24 cellular contexts compared by ENCODE assay signal in genomic region chr6:43910149-43910637, GRCh38.
"Had no signal": no experiment of that assay in that cellular context is flagged by ENCODE, and none has a peak within 500 bp of the region (broad histone marks: within the 10 kb centered on the region; RNA-seq: fewer than 3 reads in every experiment).

No MANE protein-coding gene starts in this region.

- H3K36me3 ChIP-seq: sigmoid colon, stomach, suprapubic skin, tibial nerve, uterus had no signal

- H3K4me1 ChIP-seq: sigmoid colon, tibial nerve, uterus had no signal

- H3K4me3 ChIP-seq: body of pancreas, hepatocyte, lung, sigmoid colon, smooth muscle cell, stomach, suprapubic skin, tibial nerve, uterus had no signal

- H3K27ac Mint-ChIP-seq: activated naive CD8-positive, alpha-beta T cell treated with anti-CD3 and anti-CD28 coated beads, Interleukin-2, amount 50 U/mL, for 24 hours; immature natural killer cell; naive thymus-derived CD8-positive, alpha-beta T cell; stimulated activated memory B cell treated with anti-CD40 and anti-IgM and Interleukin-4, amounts not matched to agents 10 μg/mL and 1 μg/mL and 100 μg/mL, for 72 hours; WTC11 had no signal

- H3K36me3 Mint-ChIP-seq: immature natural killer cell; naive thymus-derived CD8-positive, alpha-beta T cell; stimulated activated memory B cell treated with anti-CD40 and anti-IgM and Interleukin-4, amounts not matched to agents 10 μg/mL and 1 μg/mL and 100 μg/mL, for 72 hours; WTC11 had no signal

- H3K9me3 Mint-ChIP-seq: activated naive CD8-positive, alpha-beta T cell treated with anti-CD3 and anti-CD28 coated beads, Interleukin-2, amount 50 U/mL, for 24 hours; immature natural killer cell; naive thymus-derived CD8-positive, alpha-beta T cell; stimulated activated memory B cell treated with anti-CD40 and anti-IgM and Interleukin-4, amounts not matched to agents 10 μg/mL and 1 μg/mL and 100 μg/mL, for 72 hours; WTC11 had no signal

- H3K9me3 ChIP-seq: body of pancreas, sigmoid colon, stomach, suprapubic skin, tibial nerve, uterus had no signal

- H3K4me1 Mint-ChIP-seq: activated naive CD8-positive, alpha-beta T cell treated with anti-CD3 and anti-CD28 coated beads, Interleukin-2, amount 50 U/mL, for 24 hours; immature natural killer cell; stimulated activated memory B cell treated with anti-CD40 and anti-IgM and Interleukin-4, amounts not matched to agents 10 μg/mL and 1 μg/mL and 100 μg/mL, for 72 hours had no signal

- H3K27me3 ChIP-seq: body of pancreas, hepatocyte, sigmoid colon, tibial nerve, uterus had no signal

- FAIRE-seq: TTC549 had no signal

- DNase-seq: activated CD4-positive, alpha-beta T cell treated with anti-CD3 and anti-CD28 coated beads, Interleukin-2, amount 50 U/mL, for 4 hours; activated effector memory CD4-positive, alpha-beta T cell treated with anti-CD3 and anti-CD28 coated beads, Interleukin-2, amount 50 U/mL, for 16 hours; activated naive CD4-positive, alpha-beta T cell treated with anti-CD3 and anti-CD28 coated beads, Interleukin-2, amount 50 U/mL, for 16 hours; activated naive CD8-positive, alpha-beta T cell treated with anti-CD3 and anti-CD28 coated beads, Interleukin-2, amount 50 U/mL, for 24 hours; activated T-cell treated with anti-CD3 and anti-CD28 coated beads, Interleukin-2, amount 50 U/mL, for 48 hours; body of pancreas; central memory CD4-positive, alpha-beta T cell; dermis blood vessel endothelial cell; effector CD8-positive, alpha-beta T cell; foreskin melanocyte; immature natural killer cell; naive thymus-derived CD8-positive, alpha-beta T cell; sigmoid colon; stimulated activated CD4-positive, alpha-beta T cell treated with anti-CD3 and anti-CD28 coated beads, Interleukin-15, amount 100 ng/mL, for 24 hours; stomach had no signal

- ATAC-seq: activated naive CD8-positive, alpha-beta T cell treated with anti-CD3 and anti-CD28 coated beads, Interleukin-2, amount 50 U/mL, for 24 hours; body of pancreas; naive thymus-derived CD8-positive, alpha-beta T cell; stimulated activated memory B cell treated with anti-CD40 and anti-IgM and Interleukin-4, amounts not matched to agents 10 μg/mL and 1 μg/mL and 100 μg/mL, for 72 hours had no signal

- H3K79me2 ChIP-seq: hepatocyte had no signal

- H3K27ac ChIP-seq: body of pancreas, sigmoid colon, suprapubic skin, tibial nerve had no signal

- H3K4me3 Mint-ChIP-seq: activated naive CD8-positive, alpha-beta T cell treated with anti-CD3 and anti-CD28 coated beads, Interleukin-2, amount 50 U/mL, for 24 hours; immature natural killer cell; naive thymus-derived CD8-positive, alpha-beta T cell; stimulated activated memory B cell treated with anti-CD40 and anti-IgM and Interleukin-4, amounts not matched to agents 10 μg/mL and 1 μg/mL and 100 μg/mL, for 72 hours; WTC11 had no signal

- H3K27me3 Mint-ChIP-seq: activated naive CD8-positive, alpha-beta T cell treated with anti-CD3 and anti-CD28 coated beads, Interleukin-2, amount 50 U/mL, for 24 hours had no signal

- H2AFZ ChIP-seq: hepatocyte had no signal
